1 cellular context compared by ENCODE assay signal in the genomic region with DNA sequence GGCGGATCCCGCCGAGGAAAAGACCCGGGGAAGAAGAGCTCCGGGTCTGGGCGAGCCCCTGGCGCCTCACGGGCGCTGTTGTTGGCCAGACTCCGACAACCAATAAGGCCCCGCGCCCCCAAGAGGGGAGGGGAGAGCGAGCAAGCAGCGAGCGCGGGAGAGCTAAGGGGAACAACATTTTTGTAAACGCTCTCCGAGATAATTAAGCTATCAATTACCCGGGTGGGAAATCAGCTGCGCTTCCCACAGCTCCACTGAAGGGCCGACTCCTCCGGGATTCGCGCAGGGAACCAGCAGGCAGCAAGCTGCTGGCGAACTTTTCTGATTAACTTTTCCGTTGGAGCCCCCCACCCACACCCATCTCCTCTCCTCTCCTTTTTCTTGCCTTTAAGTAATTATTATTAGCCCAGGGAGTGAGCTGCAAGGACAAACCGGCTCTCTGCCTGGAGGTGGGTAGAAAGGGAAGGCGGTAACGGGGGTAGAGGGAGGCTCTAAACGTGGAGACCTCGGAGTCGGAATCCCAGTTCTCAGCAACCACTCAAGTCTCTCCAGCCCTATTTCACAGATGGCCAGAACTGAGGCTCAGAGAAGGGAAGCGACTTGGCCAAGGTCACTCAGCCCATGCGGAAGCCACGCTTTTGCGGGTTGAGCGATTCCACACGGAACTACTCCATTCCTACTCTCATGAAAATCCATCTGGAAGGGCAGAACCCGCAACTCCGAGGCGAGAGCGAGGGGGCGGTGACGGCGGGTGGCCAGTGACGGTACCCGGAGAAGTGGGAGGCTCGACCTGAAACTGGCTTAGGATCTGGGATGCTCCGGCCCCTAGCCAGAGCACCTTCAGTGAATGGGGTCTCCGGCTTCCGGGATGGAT.
TF ChIP-seq lines count a peak whose summit lies in the region.

No MANE protein-coding gene starts in this region.

TF ChIP-seq in SK-N-SH, 30 proteins besides CTCF, POLR2A, EP300 and RAD21 (continued from another document):
- TF ChIP-seq, protein P1, sequence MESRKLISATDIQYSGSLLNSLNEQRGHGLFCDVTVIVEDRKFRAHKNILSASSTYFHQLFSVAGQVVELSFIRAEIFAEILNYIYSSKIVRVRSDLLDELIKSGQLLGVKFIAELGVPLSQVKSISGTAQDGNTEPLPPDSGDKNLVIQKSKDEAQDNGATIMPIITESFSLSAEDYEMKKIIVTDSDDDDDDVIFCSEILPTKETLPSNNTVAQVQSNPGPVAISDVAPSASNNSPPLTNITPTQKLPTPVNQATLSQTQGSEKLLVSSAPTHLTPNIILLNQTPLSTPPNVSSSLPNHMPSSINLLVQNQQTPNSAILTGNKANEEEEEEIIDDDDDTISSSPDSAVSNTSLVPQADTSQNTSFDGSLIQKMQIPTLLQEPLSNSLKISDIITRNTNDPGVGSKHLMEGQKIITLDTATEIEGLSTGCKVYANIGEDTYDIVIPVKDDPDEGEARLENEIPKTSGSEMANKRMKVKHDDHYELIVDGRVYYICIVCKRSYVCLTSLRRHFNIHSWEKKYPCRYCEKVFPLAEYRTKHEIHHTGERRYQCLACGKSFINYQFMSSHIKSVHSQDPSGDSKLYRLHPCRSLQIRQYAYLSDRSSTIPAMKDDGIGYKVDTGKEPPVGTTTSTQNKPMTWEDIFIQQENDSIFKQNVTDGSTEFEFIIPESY (IDR thresholded peaks at IDR 0.05; ENCODE audit: borderline replicate concordance, low read depth), result no peak
- TF ChIP-seq, protein P2, sequence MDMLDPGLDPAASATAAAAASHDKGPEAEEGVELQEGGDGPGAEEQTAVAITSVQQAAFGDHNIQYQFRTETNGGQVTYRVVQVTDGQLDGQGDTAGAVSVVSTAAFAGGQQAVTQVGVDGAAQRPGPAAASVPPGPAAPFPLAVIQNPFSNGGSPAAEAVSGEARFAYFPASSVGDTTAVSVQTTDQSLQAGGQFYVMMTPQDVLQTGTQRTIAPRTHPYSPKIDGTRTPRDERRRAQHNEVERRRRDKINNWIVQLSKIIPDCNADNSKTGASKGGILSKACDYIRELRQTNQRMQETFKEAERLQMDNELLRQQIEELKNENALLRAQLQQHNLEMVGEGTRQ (IDR thresholded peaks at IDR 0.05; ENCODE audit: borderline replicate concordance, low read depth, low read length), result no peak
- TF ChIP-seq, protein P3, sequence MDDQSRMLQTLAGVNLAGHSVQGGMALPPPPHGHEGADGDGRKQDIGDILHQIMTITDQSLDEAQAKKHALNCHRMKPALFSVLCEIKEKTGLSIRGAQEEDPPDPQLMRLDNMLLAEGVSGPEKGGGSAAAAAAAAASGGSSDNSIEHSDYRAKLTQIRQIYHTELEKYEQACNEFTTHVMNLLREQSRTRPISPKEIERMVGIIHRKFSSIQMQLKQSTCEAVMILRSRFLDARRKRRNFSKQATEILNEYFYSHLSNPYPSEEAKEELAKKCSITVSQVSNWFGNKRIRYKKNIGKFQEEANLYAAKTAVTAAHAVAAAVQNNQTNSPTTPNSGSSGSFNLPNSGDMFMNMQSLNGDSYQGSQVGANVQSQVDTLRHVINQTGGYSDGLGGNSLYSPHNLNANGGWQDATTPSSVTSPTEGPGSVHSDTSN (IDR thresholded peaks at IDR 0.05), result no peak
TF ChIP-seq in SK-N-SH: peak in this region for 0.
